Comparison of ENCODE assay signal across 8 cellular contexts in genomic region chr4:77862478-77863216, GRCh38. TPM values are rescaled to one million over a fixed set of nuclear protein-coding genes. Genes with fewer than 3 reads are reported as not detected.
DNase-seq lines count a peak whose midpoint lies in the region; ATAC-seq and TF ChIP-seq lines count a peak whose summit lies in the region.

TSS of gene MRPL1 (plus strand) at chr4:77862830. CDS start at chr4:77862849, 19 bp downstream.

- H3K4me3 ChIP-seq in mucosa of stomach (ENCODE audit: low read length), result peak within 1 kb of the TSS; percentile 89

- no peaks in the 10 kb centered on the region for H3K27me3 ChIP-seq in mucosa of stomach (ENCODE audit: control insufficient read depth, insufficient read depth, low read length)

- peak within 1 kb of the TSS; percentile 98 for H3K9ac ChIP-seq in mucosa of stomach (ENCODE audit: low read length)

- H3K4me1 Mint-ChIP-seq in activated T-cell treated with anti-CD3 and anti-CD28 coated beads, Interleukin-2, amount 50 U/mL, for 24 hours (ENCODE audit: low read depth), result peaks cover 69% of the 10 kb centered on the region

- TF ChIP-seq POLR2A in erythroblast (IDR thresholded peaks at IDR 0.05; ENCODE audit: low read length), result peak; percentile 96

- peaks cover 51% of the 10 kb centered on the region for H3K36me3 Mint-ChIP-seq in activated T-cell treated with anti-CD3 and anti-CD28 coated beads, Interleukin-2, amount 50 U/mL, for 24 hours (ENCODE audit: low read depth)

- no peaks in the 10 kb centered on the region for H3K9me3 ChIP-seq in mucosa of stomach (ENCODE audit: control insufficient read depth, low read length)

- H3K9me3 Mint-ChIP-seq in activated T-cell treated with anti-CD3 and anti-CD28 coated beads, Interleukin-2, amount 50 U/mL, for 24 hours, result no peaks in the 10 kb centered on the region

- no peaks in the 10 kb centered on the region for H3K27me3 Mint-ChIP-seq in activated T-cell treated with anti-CD3 and anti-CD28 coated beads, Interleukin-2, amount 50 U/mL, for 24 hours

- H3K36me3 ChIP-seq in mucosa of stomach (ENCODE audit: control insufficient read depth, insufficient read depth, low read length), result no peaks in the 10 kb centered on the region

- in situ Hi-C loops in KBM-7 (cut with MboI; ENCODE audit: low pct_unique_long_range_greater_than_20kb, low sequenced_read_pairs), result no loop called here

- H3K4me3 Mint-ChIP-seq in activated T-cell treated with anti-CD3 and anti-CD28 coated beads, Interleukin-2, amount 50 U/mL, for 24 hours, result peak within 1 kb of the TSS; percentile 95

- peak within 1 kb of the TSS; percentile 99 for H3K27ac Mint-ChIP-seq in activated T-cell treated with anti-CD3 and anti-CD28 coated beads, Interleukin-2, amount 50 U/mL, for 24 hours

- H3K4me1 ChIP-seq in mucosa of stomach (ENCODE audit: control insufficient read depth, insufficient read depth, low read length), result peaks cover 4% of the 10 kb centered on the region

- DNase-seq in DMS153 treated with DMSO at 0.1 percent for 48 hours (lab: John Stamatoyannopoulos, UW; ENCODE audit: unreplicated experiment) (peak; percentile 96), KBM-7 (peak; percentile 98), erythroblast (lab: John Stamatoyannopoulos, UW) (peak; percentile 96)
- peak; percentile 87 for DNase-seq in activated T-cell treated with anti-CD3 and anti-CD28 coated beads, Interleukin-2, amount 50 U/mL, for 24 hours
- DNase-seq in stimulated activated CD8-positive, alpha-beta memory T cell treated with anti-CD3 and anti-CD28 coated beads, Interleukin-7, amount 100 ng/mL, for 1 hour (ENCODE audit: low read depth in 2 of 2), result peak; percentile 71 to 74

- ATAC-seq in GM21717 (IDR thresholded peaks at IDR 0.05; ENCODE audit: unreplicated experiment), result peak; percentile 89

TF ChIP-seq in PFSK-1, 5 proteins besides CTCF, POLR2A, EP300 and RAD21:
- TF ChIP-seq FOXP2 (optimal IDR thresholded peaks at IDR 0.05; ENCODE audit: borderline replicate concordance, extremely low read depth, extremely low read length, insufficient read depth), result peak; percentile 55
- no peak; the same call in none of the 2 replicates for TF ChIP-seq POLR2AphosphoS5 (IDR thresholded peaks at IDR 0.05; ENCODE audit: low read depth, low read length)
- peak; percentile 98 for TF ChIP-seq SIN3A (IDR thresholded peaks at IDR 0.05; ENCODE audit: borderline replicate concordance, insufficient read depth, low read length)
- TF ChIP-seq REST (IDR thresholded peaks at IDR 0.05; ENCODE audit: insufficient read depth in 1 of 2, low read depth in 2 of 2, low read length in 2 of 2), result peak in 1 of 2 experiments; percentile 66; a peak in 1 of 4 replicates
- peak; percentile 100 for TF ChIP-seq TAF1 (IDR thresholded peaks at IDR 0.05; ENCODE audit: borderline replicate concordance, insufficient read depth, low read length)

RNA-seq across cellular contexts. Expression of gene MRPL1, which starts in this region (rescaled TPM):
- polyA plus RNA-seq in PFSK-1 (2012; ENCODE audit: insufficient read length, low read depth), result 13.1 TPM

Comparison
In these comparisons a context has a peak if more than half of its experiments do, and no peak if none do; other contexts are left out.
1. Peak in every context shown above with its lines: DNase-seq, ATAC-seq and H3K4me3 ChIP-seq.